ENCODE assay signal across 8 cellular contexts in the genomic region with DNA sequence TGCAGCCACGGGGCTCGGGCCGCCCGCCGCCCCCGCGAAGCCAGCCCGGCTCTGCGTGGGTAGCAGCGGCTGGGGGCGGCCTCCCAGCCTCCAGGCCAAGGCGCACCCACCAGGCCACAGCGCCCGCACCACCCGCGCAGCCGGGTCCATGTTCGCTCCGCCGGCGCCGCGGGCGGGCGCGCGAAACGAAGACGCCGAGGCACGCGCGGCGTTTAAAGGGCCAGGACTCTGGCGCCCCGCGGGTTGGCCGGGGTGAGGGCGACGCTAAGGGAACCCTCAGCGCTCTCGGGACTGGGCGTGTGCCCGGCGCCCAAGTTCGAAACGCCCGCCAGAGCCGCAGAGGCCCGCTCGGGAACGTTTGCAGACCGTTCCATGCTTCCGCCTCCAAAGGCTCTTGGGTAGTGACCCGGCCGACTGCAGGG. TPM values are rescaled to one million over a fixed set of nuclear protein-coding genes. Genes with fewer than 3 reads are reported as not detected.
DNase-seq lines count a peak whose midpoint lies in the region; ATAC-seq and TF ChIP-seq lines count a peak whose summit lies in the region.

A gene (minus strand): TSS at position 162 of the 422 bp plus-strand sequence. CDS start 12 bp downstream, at position 150.

- peak within 1 kb of the TSS; percentile 98 for H2BK120ac ChIP-seq in trophoblast cell (ENCODE audit: insufficient read depth, low read length, poor library complexity)

- peak within 1 kb of the TSS; percentile 32 for H2BK12ac ChIP-seq in trophoblast cell (ENCODE audit: low read length)

- H3K14ac ChIP-seq in trophoblast cell (ENCODE audit: low read length) = peak within 1 kb of the TSS; percentile 94

- H4K91ac ChIP-seq in trophoblast cell (ENCODE audit: low read depth, low read length) = peak within 1 kb of the TSS; percentile 99

- no peak for TF ChIP-seq EP300 in tibial nerve (IDR thresholded peaks at IDR 0.05)

- H3K4me3 ChIP-seq in Karpas-422 (ENCODE audit: low read length) = peak within 1 kb of the TSS; percentile 94
- H3K4me3 ChIP-seq in trophoblast cell (ENCODE audit: low read depth, low read length) = peak within 1 kb of the TSS; percentile 88
- peak within 1 kb of the TSS; percentile 83 to 99 (median 93) for H3K4me3 ChIP-seq in tibial nerve

- peaks cover 24% of the 10 kb centered on the region for H3K4me1 ChIP-seq in Karpas-422 (ENCODE audit: low read length)
- H3K4me1 ChIP-seq in trophoblast cell (ENCODE audit: control insufficient read depth in 1 of 2, insufficient read depth in 2 of 2, low read length in 2 of 2) = peaks cover 5 to 13% of the 10 kb centered on the region in 2 experiments
- H3K4me1 ChIP-seq in tibial nerve = peaks cover 0 to 40% (median 25%) of the 10 kb centered on the region in 4 donors

- peak within 1 kb of the TSS; percentile 77 for H3K4ac ChIP-seq in trophoblast cell (ENCODE audit: low read depth, low read length)

- H3K4me2 ChIP-seq in Karpas-422 (ENCODE audit: low read depth, low read length, poor library complexity, severe bottlenecking) (peak within 1 kb of the TSS; percentile 89), trophoblast cell (ENCODE audit: low read length) (peak within 1 kb of the TSS; percentile 84)

- H3K18ac ChIP-seq in trophoblast cell (ENCODE audit: low read length) = peak within 1 kb of the TSS; percentile 97

- no peaks in the 10 kb centered on the region for H3K9me2 ChIP-seq in Karpas-422 (replicated peaks; ENCODE audit: insufficient read depth, low read length)

- peaks cover 31% of the 10 kb centered on the region for H3K79me2 ChIP-seq in Karpas-422 (ENCODE audit: low read length)
- H3K79me2 ChIP-seq in trophoblast cell (ENCODE audit: control insufficient read depth, insufficient read depth, low read length, poor library complexity) = peaks cover 14% of the 10 kb centered on the region

- peak within 1 kb of the TSS; percentile 95 for H2BK5ac ChIP-seq in trophoblast cell (ENCODE audit: low read depth, low read length, poor library complexity)

- ATAC-seq in GM21786 (IDR thresholded peaks at IDR 0.05; ENCODE audit: unreplicated experiment) = peak; percentile 44

- H2AFZ ChIP-seq in Karpas-422 (ENCODE audit: low read length) (peak within 1 kb of the TSS; percentile 92), trophoblast cell (ENCODE audit: insufficient read depth, low read length, poor library complexity) (peak within 1 kb of the TSS; percentile 93)

- H3K27ac ChIP-seq in Karpas-422 (ENCODE audit: low read length) = peak within 1 kb of the TSS; percentile 89
- H3K27ac ChIP-seq in trophoblast cell (ENCODE audit: low read depth, low read length) = peak within 1 kb of the TSS; percentile 95
- H3K27ac ChIP-seq in tibial nerve = peak within 1 kb of the TSS; percentile 94 to 96 (median 94)

- H3K9me3 ChIP-seq in Karpas-422 (ENCODE audit: low read length) = no peaks in the 10 kb centered on the region
- H3K9me3 ChIP-seq in trophoblast cell (ENCODE audit: insufficient read depth, low read depth, low read length) = peaks cover 6% of the 10 kb centered on the region
- H3K9me3 ChIP-seq in tibial nerve = no peaks in the 10 kb centered on the region

- H3K9ac ChIP-seq in Karpas-422 (ENCODE audit: low read length) = peak within 1 kb of the TSS; percentile 97
- peak within 1 kb of the TSS; percentile 98 for H3K9ac ChIP-seq in trophoblast cell (ENCODE audit: low read length)

- no peak within 1 kb of the TSS for H3K23ac ChIP-seq in trophoblast cell (ENCODE audit: low read length)

- DNase-seq in G401 (ENCODE audit: low spot score) = peak; percentile 82
- peak; percentile 94 for DNase-seq in Karpas-422
- DNase-seq in SW 1271 (lab: John Stamatoyannopoulos, UW) = peak; percentile 62 to 75
- peak; percentile 61 for DNase-seq in activated naive CD8-positive, alpha-beta T cell treated with anti-CD3 and anti-CD28 coated beads, Interleukin-2, amount 50 U/mL, for 16 hours (ENCODE audit: low read depth, low spot score)
- DNase-seq in cardiac septum (ENCODE audit: low spot score) = peak; percentile 93
- DNase-seq in trophoblast cell = peak; percentile 82 to 94
- peak; percentile 68 to 72 for DNase-seq in tibial nerve (ENCODE audit: low spot score in 2 of 2)

- H4K20me1 ChIP-seq in Karpas-422 (ENCODE audit: insufficient read depth, low read depth, low read length) = no peaks in the 10 kb centered on the region; the same call in 1 of the 2 replicates

- intact Hi-C loops in cardiac septum (cut with DNase I) = loop anchor here (2.0 kb wide), 1 partner anchor 29 kb away; no protein-coding TSS in a partner anchor

- H2AK5ac ChIP-seq in trophoblast cell (ENCODE audit: low read length) = peak within 1 kb of the TSS; percentile 76

- no CpG with 5 or more reads among the region's 56 CpGs for WGBS in trophoblast cell (ENCODE audit: extremely low coverage, insufficient coverage, insufficient read length)
- 0 to 3% methylated on average over 16 to 28 of the region's 56 CpGs for WGBS in tibial nerve, 2 donors

- H4K8ac ChIP-seq in trophoblast cell (ENCODE audit: low read depth, low read length) = peak within 1 kb of the TSS; percentile 100

- H4K12ac ChIP-seq in trophoblast cell (ENCODE audit: low read depth, low read length) = peak within 1 kb of the TSS; percentile 97

- H3K27me3 ChIP-seq in Karpas-422 (ENCODE audit: low read length) = no peaks in the 10 kb centered on the region
- no peaks in the 10 kb centered on the region for H3K27me3 ChIP-seq in trophoblast cell (ENCODE audit: insufficient read depth, low read length)
- no peaks in the 10 kb centered on the region for H3K27me3 ChIP-seq in tibial nerve

- in situ Hi-C loops in G401 (cut with HindIII; ENCODE audit: low sequenced_read_pairs) = no loop called here

- peak in 1 of 5 experiments; percentile 37 for TF ChIP-seq CTCF in tibial nerve (IDR thresholded peaks at IDR 0.05)

- H3K36me3 ChIP-seq in Karpas-422 (ENCODE audit: insufficient read depth, low read length) (no peaks in the 10 kb centered on the region), trophoblast cell (ENCODE audit: control insufficient read depth in 1 of 2, insufficient read depth in 2 of 2, low read length in 2 of 2) (peaks cover 18 to 23% of the 10 kb centered on the region in 2 experiments), tibial nerve (peaks cover 0 to 27% (median 0%) of the 10 kb centered on the region in 3 donors)

- peaks cover 16% of the 10 kb centered on the region for H3K79me1 ChIP-seq in trophoblast cell (ENCODE audit: low read length)

- TF ChIP-seq POLR2A in tibial nerve (IDR thresholded peaks at IDR 0.05) = no peak

RNA-seq across cellular contexts. Expression of the gene that starts here (rescaled TPM):
- total RNA-seq in G401 (2014; rRNA removed; shearing (Covaris generic)) = 85.7 and 122 TPM in 2 replicates
- 68.4 and 114 TPM in 2 replicates for total RNA-seq in Karpas-422 (2014; rRNA removed; shearing (Covaris generic); ENCODE audit: low replicate concordance)
- total RNA-seq in cardiac septum = 136 TPM
- polyA plus RNA-seq in trophoblast cell (2013) = 24.0 and 25.6 TPM in 2 replicates
- total RNA-seq in tibial nerve = 100 to 1,000 TPM in 1 of 4 donors, 10 to 100 TPM in 3; 68.9 to 180 (median 74.7) TPM

Comparison
In these comparisons a context has a peak if more than half of its experiments do, and no peak if none do; other contexts are left out.
1. Peak in every context shown above with its lines: DNase-seq, ATAC-seq, H3K4me3 ChIP-seq and H3K27ac ChIP-seq.